In the genomic region with DNA sequence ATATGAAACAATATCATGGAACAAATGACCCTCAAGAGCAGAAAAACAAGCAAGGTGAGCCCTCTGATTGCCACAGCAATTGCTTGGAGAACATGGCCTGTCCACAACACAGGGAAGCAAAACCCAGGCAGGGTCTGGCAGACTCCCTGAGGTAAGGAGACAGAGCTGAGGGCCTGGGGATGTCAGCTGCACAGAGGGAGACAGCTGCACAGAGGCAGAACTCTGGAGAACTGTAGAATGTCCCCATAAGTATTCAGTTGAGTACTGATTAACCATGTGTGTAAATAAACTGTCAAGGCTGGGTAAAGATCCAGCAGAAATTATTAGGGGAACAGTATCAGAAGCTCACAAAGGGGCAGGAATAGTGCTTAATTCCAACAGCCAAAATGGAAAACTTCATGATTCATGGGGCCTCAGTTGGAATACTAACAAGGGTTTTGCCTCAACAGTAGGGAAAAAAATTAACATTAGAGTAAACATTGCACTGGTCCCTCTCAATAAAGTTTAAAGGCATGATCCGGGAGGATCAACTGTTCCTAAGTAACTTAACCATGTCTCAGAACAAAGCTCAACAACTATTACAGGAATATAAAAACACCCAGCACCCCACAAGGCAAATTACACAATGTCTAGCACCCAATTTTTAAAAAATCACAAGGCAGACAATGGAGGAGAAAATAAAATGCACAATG, we compare ENCODE assay signal across 13 cellular contexts.
"Had no signal": no experiment of that assay in that cellular context is flagged by ENCODE, and none has a peak within 500 bp of the region (broad histone marks: within the 10 kb centered on the region; RNA-seq: fewer than 3 reads in every experiment).

No MANE protein-coding gene starts in this region.

- H3K4me1 ChIP-seq: left ventricle myocardium inferior, upper lobe of left lung had no signal

- DNase-seq: activated CD4-positive, alpha-beta memory T cell treated with anti-CD3 and anti-CD28 coated beads for 36 hours; activated gamma-delta T cell treated with Interleukin-2 at 50 U/mL for 16 hours; activated naive CD8-positive, alpha-beta T cell treated with anti-CD3 and anti-CD28 coated beads for 36 hours; activated T-cell treated with anti-CD3 and anti-CD28 coated beads, Interleukin-2, amount 50 U/mL, for 48 hours; anterior cingulate cortex; left ventricle myocardium inferior; midbrain; naive thymus-derived CD4-positive, alpha-beta T cell; nucleus accumbens; stimulated activated CD4-positive, alpha-beta T cell treated with anti-CD3 and anti-CD28 coated beads, Interleukin-4, amount 100 ng/mL, for 1 hour; stimulated activated CD8-positive, alpha-beta memory T cell treated with anti-CD3 and anti-CD28 coated beads, Interleukin-4, amount 100 ng/mL, for 48 hours; upper lobe of left lung had no signal

- H3K27me3 Mint-ChIP-seq: activated CD4-positive, alpha-beta memory T cell treated with anti-CD3 and anti-CD28 coated beads for 36 hours; activated naive CD8-positive, alpha-beta T cell treated with anti-CD3 and anti-CD28 coated beads for 36 hours; stimulated activated naive CD8-positive, alpha-beta T cell treated with anti-CD3 and anti-CD28 coated beads, Interleukin-15, Interleukin-2, amounts not matched to agents 100 ng/mL and 50 ng/mL, for 24 hours had no signal

- H3K36me3 ChIP-seq: left ventricle myocardium inferior, upper lobe of left lung had no signal

- H3K9me3 ChIP-seq: upper lobe of left lung had no signal

- ATAC-seq: naive thymus-derived CD4-positive, alpha-beta T cell had no signal

- H3K27ac ChIP-seq: left ventricle myocardium inferior, upper lobe of left lung had no signal

- H3K4me3 Mint-ChIP-seq: activated CD4-positive, alpha-beta memory T cell treated with anti-CD3 and anti-CD28 coated beads for 36 hours; activated naive CD8-positive, alpha-beta T cell treated with anti-CD3 and anti-CD28 coated beads for 36 hours; naive thymus-derived CD4-positive, alpha-beta T cell; stimulated activated naive CD8-positive, alpha-beta T cell treated with anti-CD3 and anti-CD28 coated beads, Interleukin-15, Interleukin-2, amounts not matched to agents 100 ng/mL and 50 ng/mL, for 24 hours had no signal

- H3K27ac Mint-ChIP-seq: activated CD4-positive, alpha-beta memory T cell treated with anti-CD3 and anti-CD28 coated beads for 36 hours; activated naive CD8-positive, alpha-beta T cell treated with anti-CD3 and anti-CD28 coated beads for 36 hours; naive thymus-derived CD4-positive, alpha-beta T cell; stimulated activated naive CD8-positive, alpha-beta T cell treated with anti-CD3 and anti-CD28 coated beads, Interleukin-15, Interleukin-2, amounts not matched to agents 100 ng/mL and 50 ng/mL, for 24 hours had no signal

- H3K9me3 Mint-ChIP-seq: activated CD4-positive, alpha-beta memory T cell treated with anti-CD3 and anti-CD28 coated beads for 36 hours; activated naive CD8-positive, alpha-beta T cell treated with anti-CD3 and anti-CD28 coated beads for 36 hours; stimulated activated naive CD8-positive, alpha-beta T cell treated with anti-CD3 and anti-CD28 coated beads, Interleukin-15, Interleukin-2, amounts not matched to agents 100 ng/mL and 50 ng/mL, for 24 hours had no signal

- H3K4me3 ChIP-seq: left ventricle myocardium inferior, upper lobe of left lung had no signal

- H3K4me1 Mint-ChIP-seq: activated naive CD8-positive, alpha-beta T cell treated with anti-CD3 and anti-CD28 coated beads for 36 hours had no signal

- H3K36me3 Mint-ChIP-seq: activated CD4-positive, alpha-beta memory T cell treated with anti-CD3 and anti-CD28 coated beads for 36 hours; activated naive CD8-positive, alpha-beta T cell treated with anti-CD3 and anti-CD28 coated beads for 36 hours; naive thymus-derived CD4-positive, alpha-beta T cell had no signal

- H3K27me3 ChIP-seq: upper lobe of left lung had no signal
